38 cellular contexts compared by ENCODE assay signal in genomic region chrX:84924624-84925023, GRCh38.
"Had no signal": no experiment of that assay in that cellular context is flagged by ENCODE, and none has a peak within 500 bp of the region (broad histone marks: within the 10 kb centered on the region; RNA-seq: fewer than 3 reads in every experiment).

No MANE protein-coding gene starts in this region.

- H3K36me3 Mint-ChIP-seq: activated naive CD4-positive, alpha-beta T cell treated with anti-CD3 and anti-CD28 coated beads, Interleukin-2, amount 10 ng/mL, durations not matched to agents 7 days and 5 days; activated naive CD4-positive, alpha-beta T cell treated with anti-CD3 and anti-CD28 coated beads, Interleukin-2, amount 50 U/mL, for 24 hours; activated naive CD4-positive, alpha-beta T cell treated with anti-CD3 and anti-CD28 coated beads, Interleukin-2, amount 50 U/mL, for 72 hours; activated naive CD8-positive, alpha-beta T cell; activated naive CD8-positive, alpha-beta T cell treated with anti-CD3 and anti-CD28 coated beads for 36 hours; activated naive CD8-positive, alpha-beta T cell treated with anti-CD3 and anti-CD28 coated beads, Interleukin-2, amount 10 ng/mL, durations not matched to agents 7 days and 5 days; brain had no signal

- H3K4me1 Mint-ChIP-seq: activated naive CD4-positive, alpha-beta T cell treated with anti-CD3 and anti-CD28 coated beads, Interleukin-2, amount 10 ng/mL, durations not matched to agents 7 days and 5 days; activated naive CD4-positive, alpha-beta T cell treated with anti-CD3 and anti-CD28 coated beads, Interleukin-2, amount 50 U/mL, for 24 hours; activated naive CD8-positive, alpha-beta T cell treated with anti-CD3 and anti-CD28 coated beads for 36 hours; activated naive CD8-positive, alpha-beta T cell treated with anti-CD3 and anti-CD28 coated beads, Interleukin-2, amount 10 ng/mL, durations not matched to agents 7 days and 5 days; activated naive CD8-positive, alpha-beta T cell treated with anti-CD3 and anti-CD28 coated beads, Interleukin-2, amount 50 U/mL, for 24 hours; activated T-helper 17 cell treated with anti-CD3 and anti-CD28 coated beads, Interleukin-2, amount 50 U/mL, for 72 hours; brain; central memory CD8-positive, alpha-beta T cell had no signal

- H3K27ac Mint-ChIP-seq: activated naive CD4-positive, alpha-beta T cell treated with anti-CD3 and anti-CD28 coated beads for 36 hours; activated naive CD4-positive, alpha-beta T cell treated with anti-CD3 and anti-CD28 coated beads, Interleukin-2, amount 10 ng/mL, durations not matched to agents 7 days and 5 days; activated naive CD4-positive, alpha-beta T cell treated with anti-CD3 and anti-CD28 coated beads, Interleukin-2, amount 50 U/mL, for 24 hours; activated naive CD8-positive, alpha-beta T cell; activated naive CD8-positive, alpha-beta T cell treated with anti-CD3 and anti-CD28 coated beads for 36 hours; activated naive CD8-positive, alpha-beta T cell treated with anti-CD3 and anti-CD28 coated beads, Interleukin-2, amount 10 ng/mL, durations not matched to agents 7 days and 5 days; activated naive CD8-positive, alpha-beta T cell treated with anti-CD3 and anti-CD28 coated beads, Interleukin-2, amount 50 U/mL, for 24 hours; activated T-cell treated with anti-CD3 and anti-CD28 coated beads, Interleukin-2, amount 50 U/mL, for 24 hours; activated T-cell treated with anti-CD3 and anti-CD28 coated beads, Interleukin-2, amount 50 U/mL, for 72 hours; activated T-helper 1 cell treated with anti-CD3 and anti-CD28 coated beads, Interleukin-12 subunit alpha, Interleukin-12 subunit beta, Interleukin-2, Interleukin-4 antibody, amounts not matched to agents 30 ng/mL and 10 ng/mL and 1 ng/mL, durations not matched to agents 14 hours and 24 hours and 36 hours; activated T-helper 17 cell treated with anti-CD3 and anti-CD28 coated beads, Interleukin-2, amount 50 U/mL, for 72 hours; activated T-helper 2 cell treated with anti-CD3 and anti-CD28 coated beads, Interferon-gamma antibody, Interleukin-2, Interleukin-4, amounts not matched to agents 10 μg/mL and 5 μg/mL and 100 μg/mL, durations not matched to agents 14 hours and 24 hours and 36 hours; brain had no signal

- FAIRE-seq: bronchial epithelial cell had no signal

- H3K4me3 ChIP-seq: ascending aorta, body of pancreas, breast epithelium, cardiac muscle cell had no signal

- H3K27me3 ChIP-seq: ascending aorta, body of pancreas, brain microvascular endothelial cell, cardiac muscle cell had no signal

- ATAC-seq: activated naive CD4-positive, alpha-beta T cell treated with anti-CD3 and anti-CD28 coated beads, Interleukin-2, amount 50 U/mL, for 72 hours; activated naive CD8-positive, alpha-beta T cell treated with anti-CD3 and anti-CD28 coated beads, Interleukin-2, amount 50 U/mL, for 24 hours; activated T-cell treated with anti-CD3 and anti-CD28 coated beads, Interleukin-2, amount 50 U/mL, for 4 hours; activated T-cell treated with anti-CD3 and anti-CD28 coated beads, Interleukin-2, amount 50 U/mL, for 72 hours; activated T-helper 17 cell treated with anti-CD3 and anti-CD28 coated beads, Interleukin-2, amount 50 U/mL, for 72 hours; body of pancreas had no signal

- H3K9me3 ChIP-seq: body of pancreas, breast epithelium had no signal

- H3K27me3 Mint-ChIP-seq: activated naive CD4-positive, alpha-beta T cell treated with anti-CD3 and anti-CD28 coated beads, Interleukin-2, amount 10 ng/mL, durations not matched to agents 7 days and 5 days; activated naive CD8-positive, alpha-beta T cell treated with anti-CD3 and anti-CD28 coated beads, Interleukin-2, amount 10 ng/mL, durations not matched to agents 7 days and 5 days; activated naive CD8-positive, alpha-beta T cell treated with anti-CD3 and anti-CD28 coated beads, Interleukin-2, amount 50 U/mL, for 24 hours; activated T-helper 17 cell treated with anti-CD3 and anti-CD28 coated beads, Interleukin-2, amount 50 U/mL, for 72 hours; central memory CD8-positive, alpha-beta T cell had no signal

- H3K4me3 Mint-ChIP-seq: activated naive CD4-positive, alpha-beta T cell treated with anti-CD3 and anti-CD28 coated beads for 36 hours; activated naive CD4-positive, alpha-beta T cell treated with anti-CD3 and anti-CD28 coated beads, Interleukin-2, amount 10 ng/mL, durations not matched to agents 7 days and 5 days; activated naive CD4-positive, alpha-beta T cell treated with anti-CD3 and anti-CD28 coated beads, Interleukin-2, amount 50 U/mL, for 24 hours; activated naive CD8-positive, alpha-beta T cell; activated naive CD8-positive, alpha-beta T cell treated with anti-CD3 and anti-CD28 coated beads for 36 hours; activated naive CD8-positive, alpha-beta T cell treated with anti-CD3 and anti-CD28 coated beads, Interleukin-2, amount 10 ng/mL, durations not matched to agents 7 days and 5 days; activated naive CD8-positive, alpha-beta T cell treated with anti-CD3 and anti-CD28 coated beads, Interleukin-2, amount 50 U/mL, for 24 hours; activated T-cell treated with anti-CD3 and anti-CD28 coated beads, Interleukin-2, amount 50 U/mL, for 24 hours; activated T-cell treated with anti-CD3 and anti-CD28 coated beads, Interleukin-2, amount 50 U/mL, for 4 hours; activated T-cell treated with anti-CD3 and anti-CD28 coated beads, Interleukin-2, amount 50 U/mL, for 72 hours; activated T-helper 1 cell treated with anti-CD3 and anti-CD28 coated beads, Interleukin-12 subunit alpha, Interleukin-12 subunit beta, Interleukin-2, Interleukin-4 antibody, amounts not matched to agents 30 ng/mL and 10 ng/mL and 1 ng/mL, durations not matched to agents 14 hours and 24 hours and 36 hours; activated T-helper 17 cell treated with anti-CD3 and anti-CD28 coated beads, Interleukin-2, amount 50 U/mL, for 72 hours; brain; central memory CD8-positive, alpha-beta T cell had no signal

- H3K4me1 ChIP-seq: ascending aorta, body of pancreas, breast epithelium had no signal

- DNase-seq: activated effector memory CD4-positive, alpha-beta T cell treated with anti-CD3 and anti-CD28 coated beads, Interleukin-2, amount 50 U/mL, for 16 hours; activated effector memory CD4-positive, alpha-beta T cell treated with Interleukin-2 at 50 U/mL for 16 hours; activated gamma-delta T cell; activated gamma-delta T cell treated with Interleukin-2 at 50 U/mL for 16 hours; activated naive CD4-positive, alpha-beta T cell; activated naive CD4-positive, alpha-beta T cell treated with anti-CD3 and anti-CD28 coated beads for 36 hours; activated naive CD4-positive, alpha-beta T cell treated with anti-CD3 and anti-CD28 coated beads, Interleukin-2, amount 10 ng/mL, durations not matched to agents 7 days and 5 days; activated naive CD4-positive, alpha-beta T cell treated with anti-CD3 and anti-CD28 coated beads, Interleukin-2, amount 50 U/mL, for 16 hours; activated naive CD4-positive, alpha-beta T cell treated with Interleukin-2 at 50 U/mL for 16 hours; activated naive CD8-positive, alpha-beta T cell treated with anti-CD3 and anti-CD28 coated beads for 36 hours; activated naive CD8-positive, alpha-beta T cell treated with anti-CD3 and anti-CD28 coated beads, Interleukin-2, amount 10 ng/mL, durations not matched to agents 7 days and 5 days; activated naive CD8-positive, alpha-beta T cell treated with anti-CD3 and anti-CD28 coated beads, Interleukin-2, amount 50 U/mL, for 24 hours; activated T-cell treated with anti-CD3 and anti-CD28 coated beads, Interleukin-2, amount 50 U/mL, for 1 hour; activated T-cell treated with anti-CD3 and anti-CD28 coated beads, Interleukin-2, amount 50 U/mL, for 24 hours; activated T-cell treated with anti-CD3 and anti-CD28 coated beads, Interleukin-2, amount 50 U/mL, for 4 hours; activated T-cell treated with anti-CD3 and anti-CD28 coated beads, Interleukin-2, amount 50 U/mL, for 48 hours; activated T-cell treated with anti-CD3 and anti-CD28 coated beads, Interleukin-2, amount 50 U/mL, for 72 hours; amniotic stem cell; amygdala; anterior cingulate cortex; aorta; body of pancreas; brain microvascular endothelial cell; caudate nucleus; central memory CD4-positive, alpha-beta T cell; cerebellar nuclear complex had no signal

- H3K9me3 Mint-ChIP-seq: activated naive CD4-positive, alpha-beta T cell treated with anti-CD3 and anti-CD28 coated beads, Interleukin-2, amount 10 ng/mL, durations not matched to agents 7 days and 5 days; activated naive CD8-positive, alpha-beta T cell treated with anti-CD3 and anti-CD28 coated beads, Interleukin-2, amount 10 ng/mL, durations not matched to agents 7 days and 5 days; activated naive CD8-positive, alpha-beta T cell treated with anti-CD3 and anti-CD28 coated beads, Interleukin-2, amount 50 U/mL, for 24 hours; activated T-cell treated with anti-CD3 and anti-CD28 coated beads, Interleukin-2, amount 50 U/mL, for 24 hours; activated T-helper 1 cell treated with anti-CD3 and anti-CD28 coated beads, Interleukin-12 subunit alpha, Interleukin-12 subunit beta, Interleukin-2, Interleukin-4 antibody, amounts not matched to agents 30 ng/mL and 10 ng/mL and 1 ng/mL, durations not matched to agents 14 hours and 24 hours and 36 hours; activated T-helper 2 cell treated with anti-CD3 and anti-CD28 coated beads, Interferon-gamma antibody, Interleukin-2, Interleukin-4, amounts not matched to agents 10 μg/mL and 5 μg/mL and 100 μg/mL, durations not matched to agents 14 hours and 24 hours and 36 hours; central memory CD8-positive, alpha-beta T cell had no signal

- H3K36me3 ChIP-seq: ascending aorta, brain microvascular endothelial cell, breast epithelium, cardiac muscle cell had no signal

- H3K27ac ChIP-seq: ascending aorta, body of pancreas, brain microvascular endothelial cell, breast epithelium, cardiac muscle cell had no signal
